Comparison of ENCODE assay signal across 21 cellular contexts in the genomic region with DNA sequence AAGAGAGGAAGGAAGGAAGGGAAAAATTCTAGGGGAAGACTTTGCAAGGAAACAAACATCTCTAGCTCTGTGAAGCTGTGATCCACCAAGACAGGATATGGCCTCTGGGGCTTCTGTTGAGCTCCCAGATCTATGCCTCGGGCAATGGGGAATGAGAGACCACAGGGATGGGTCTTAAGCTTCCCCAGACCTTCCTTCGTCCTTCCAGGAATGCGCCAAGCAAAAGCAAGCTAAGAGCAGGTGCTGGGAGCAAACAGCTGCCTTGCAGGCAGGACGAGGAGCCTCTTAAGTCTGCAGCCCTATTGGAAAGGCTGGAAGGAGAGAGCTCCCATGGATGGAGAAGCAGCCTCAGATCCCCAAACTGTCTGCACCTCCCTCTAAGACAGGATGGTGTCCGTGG. TPM values are rescaled to one million over a fixed set of nuclear protein-coding genes. Genes with fewer than 3 reads are reported as not detected.
DNase-seq lines count a peak whose midpoint lies in the region; ATAC-seq, FAIRE-seq and TF ChIP-seq lines count a peak whose summit lies in the region.
"Had no signal": no experiment of that assay in that cellular context is flagged by ENCODE, and none has a peak within 500 bp of the region (broad histone marks: within the 10 kb centered on the region; RNA-seq: fewer than 3 reads in every experiment).

No MANE protein-coding gene starts in this region.

- no peaks in the 10 kb centered on the region for H3K36me3 ChIP-seq in left ventricle myocardium inferior
- H3K36me3 ChIP-seq: SJSA1 had no signal

- no peaks in the 10 kb centered on the region for H3K27me3 ChIP-seq in left ventricle myocardium inferior (ENCODE audit: low read depth)
- H3K27me3 ChIP-seq: SJSA1 had no signal

- TF ChIP-seq CTCF in left ventricle myocardium inferior (IDR thresholded peaks at IDR 0.05; ENCODE audit: borderline replicate concordance) = no peak
- TF ChIP-seq CTCF in coronary artery (IDR thresholded peaks at IDR 0.05) = no peak
- no peak for TF ChIP-seq CTCF in nephron progenitor cell (IDR thresholded peaks at IDR 0.05)

- H3K4me3 ChIP-seq in left ventricle myocardium inferior (no peak overlapping the region), coronary artery (no peak overlapping the region)
- H3K4me3 ChIP-seq: SJSA1 had no signal

- peaks cover 27% of the 10 kb centered on the region for H3K27me3 Mint-ChIP-seq in nephron progenitor cell (ENCODE audit: low read depth, poor library complexity)
- H3K27me3 Mint-ChIP-seq: B cell had no signal

- ATAC-seq in Right ventricle myocardium superior (ENCODE audit: poor library complexity) = no peak

- no peak for FAIRE-seq in RCC 7860 (lab: Jason Lieb, UNC)
- FAIRE-seq: G401.6, H54 had no signal

- DNase-seq in left ventricle myocardium inferior = no peak
- DNase-seq in Right ventricle myocardium superior = no peak
- DNase-seq in coronary artery (ENCODE audit: low spot score) = no peak
- no peak for DNase-seq in nephron progenitor cell
- no peak for DNase-seq in SHP77 (lab: John Stamatoyannopoulos, UW)
- DNase-seq in RCC 7860 (ENCODE audit: low spot score) = no peak
- no peak for DNase-seq in retina
- no peak for DNase-seq in mesenteric fat pad (ENCODE audit: low spot score)
- DNase-seq: DMS 273 treated with DMSO at 0.1 percent for 48 hours, DND-41, KG1, NCI-H1417 treated with DMSO at 0.1 percent for 48 hours, NCI-H2029, NCI-H446 treated with DMSO at 0.1 percent for 48 hours, NCI-H748 treated with DMSO at 0.1 percent for 48 hours, OCI-M1, RPMI8226 had no signal

- H3K9me3 ChIP-seq in left ventricle myocardium inferior (replicated peaks) = no peaks in the 10 kb centered on the region
- H3K9me3 ChIP-seq: SJSA1 had no signal

- intact Hi-C loops in left ventricle myocardium inferior (cut with micrococcal nuclease) = no loop called here
- intact Hi-C loops in Right ventricle myocardium superior (cut with DNase I) = no loop called here

- H3K9me3 Mint-ChIP-seq in nephron progenitor cell = no peaks in the 10 kb centered on the region

- H3K27ac ChIP-seq in left ventricle myocardium inferior (replicated peaks) (peak overlapping the region; percentile 47), coronary artery (peak overlapping the region; percentile 65 to 97)
- H3K27ac ChIP-seq: SJSA1 had no signal

- no peak overlapping the region for H3K4me3 Mint-ChIP-seq in nephron progenitor cell
- H3K4me3 Mint-ChIP-seq: B cell had no signal

- H3K4me1 Mint-ChIP-seq in nephron progenitor cell = peaks cover 42% of the 10 kb centered on the region

- H3K36me3 Mint-ChIP-seq in nephron progenitor cell (ENCODE audit: low read depth) = no peaks in the 10 kb centered on the region

- peak overlapping the region; percentile 48 for H3K27ac Mint-ChIP-seq in nephron progenitor cell
- H3K27ac Mint-ChIP-seq: B cell had no signal

- peaks cover 28% of the 10 kb centered on the region for H3K4me1 ChIP-seq in left ventricle myocardium inferior

RNA-seq across cellular contexts. Expression of a gene that starts 21.9 kb away (rescaled TPM):
- total RNA-seq in left ventricle myocardium inferior (51.6 TPM), Right ventricle myocardium superior (33.2 TPM), mesenteric fat pad (95.5 TPM)
- total RNA-seq: B cell, SJSA1 had no signal
